Comparison of ENCODE assay signal across 2 cellular contexts in the genomic region with DNA sequence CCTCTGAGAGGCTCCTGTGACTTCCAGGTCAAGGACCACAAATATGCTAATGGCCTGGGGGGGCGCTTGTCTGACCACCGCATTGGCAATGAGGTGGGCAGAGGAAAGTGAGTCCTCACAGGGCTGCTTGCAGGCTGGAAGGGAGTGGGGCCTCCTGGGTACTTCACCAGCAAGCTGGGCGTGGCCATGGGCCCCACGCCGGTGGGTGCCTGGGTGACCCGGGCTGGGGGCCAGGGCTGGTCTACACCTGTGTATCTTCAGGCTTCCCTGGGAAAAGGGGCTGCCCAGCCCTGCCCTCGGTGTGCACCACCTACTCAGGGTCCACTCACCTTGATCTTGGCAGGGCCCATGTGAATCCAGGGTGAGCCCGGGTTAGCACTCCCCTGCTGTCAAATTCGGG.
A peak's percentile ranks its signal among the peaks of the same experiment; 100 is the strongest.
TF ChIP-seq lines count a peak whose summit lies in the region.

No MANE protein-coding gene starts in this region.

TF ChIP-seq in HepG2, 621 proteins besides CTCF, POLR2A, EP300 and RAD21 (continued from another document and continues in another):
- TF ChIP-seq ZNF337 (CRISPR knock-in tag; IDR thresholded peaks at IDR 0.05; ENCODE audit: borderline replicate concordance, low read depth) (no peak), ZFP82 (CRISPR knock-in tag; IDR thresholded peaks at IDR 0.05; ENCODE audit: borderline replicate concordance) (no peak), IKZF4 (CRISPR knock-in tag; IDR thresholded peaks at IDR 0.05; ENCODE audit: borderline replicate concordance, low read depth, not compliant biosample characterization) (peak; percentile 24), KLF6 (CRISPR knock-in tag; IDR thresholded peaks at IDR 0.05) (no peak), DPF2 (CRISPR knock-in tag; IDR thresholded peaks at IDR 0.05; ENCODE audit: borderline replicate concordance, low read depth) (no peak), ZBTB8A (CRISPR knock-in tag; IDR thresholded peaks at IDR 0.05; ENCODE audit: borderline replicate concordance, low read depth) (no peak), ZSCAN31 (CRISPR knock-in tag; IDR thresholded peaks at IDR 0.05; ENCODE audit: low read depth) (no peak), ZNF550 (CRISPR knock-in tag; IDR thresholded peaks at IDR 0.05; ENCODE audit: borderline replicate concordance) (no peak), HNRNPL (IDR thresholded peaks at IDR 0.05; ENCODE audit: low read depth, low read length) (no peak), PRMT3 (CRISPR knock-in tag; IDR thresholded peaks at IDR 0.05; ENCODE audit: borderline replicate concordance, low read depth) (no peak), ZBTB20 (CRISPR knock-in tag; IDR thresholded peaks at IDR 0.05; ENCODE audit: borderline replicate concordance, low read depth) (no peak), KDM4B (CRISPR knock-in tag; IDR thresholded peaks at IDR 0.05) (no peak)
- TF ChIP-seq, protein P1, sequence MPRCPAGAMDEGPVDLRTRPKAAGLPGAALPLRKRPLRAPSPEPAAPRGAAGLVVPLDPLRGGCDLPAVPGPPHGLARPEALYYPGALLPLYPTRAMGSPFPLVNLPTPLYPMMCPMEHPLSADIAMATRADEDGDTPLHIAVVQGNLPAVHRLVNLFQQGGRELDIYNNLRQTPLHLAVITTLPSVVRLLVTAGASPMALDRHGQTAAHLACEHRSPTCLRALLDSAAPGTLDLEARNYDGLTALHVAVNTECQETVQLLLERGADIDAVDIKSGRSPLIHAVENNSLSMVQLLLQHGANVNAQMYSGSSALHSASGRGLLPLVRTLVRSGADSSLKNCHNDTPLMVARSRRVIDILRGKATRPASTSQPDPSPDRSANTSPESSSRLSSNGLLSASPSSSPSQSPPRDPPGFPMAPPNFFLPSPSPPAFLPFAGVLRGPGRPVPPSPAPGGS (CRISPR knock-in tag; IDR thresholded peaks at IDR 0.05): 0 out of 2 replicates have a peak, but pooled peaks have one; percentile 23
- TF ChIP-seq, protein P2, sequence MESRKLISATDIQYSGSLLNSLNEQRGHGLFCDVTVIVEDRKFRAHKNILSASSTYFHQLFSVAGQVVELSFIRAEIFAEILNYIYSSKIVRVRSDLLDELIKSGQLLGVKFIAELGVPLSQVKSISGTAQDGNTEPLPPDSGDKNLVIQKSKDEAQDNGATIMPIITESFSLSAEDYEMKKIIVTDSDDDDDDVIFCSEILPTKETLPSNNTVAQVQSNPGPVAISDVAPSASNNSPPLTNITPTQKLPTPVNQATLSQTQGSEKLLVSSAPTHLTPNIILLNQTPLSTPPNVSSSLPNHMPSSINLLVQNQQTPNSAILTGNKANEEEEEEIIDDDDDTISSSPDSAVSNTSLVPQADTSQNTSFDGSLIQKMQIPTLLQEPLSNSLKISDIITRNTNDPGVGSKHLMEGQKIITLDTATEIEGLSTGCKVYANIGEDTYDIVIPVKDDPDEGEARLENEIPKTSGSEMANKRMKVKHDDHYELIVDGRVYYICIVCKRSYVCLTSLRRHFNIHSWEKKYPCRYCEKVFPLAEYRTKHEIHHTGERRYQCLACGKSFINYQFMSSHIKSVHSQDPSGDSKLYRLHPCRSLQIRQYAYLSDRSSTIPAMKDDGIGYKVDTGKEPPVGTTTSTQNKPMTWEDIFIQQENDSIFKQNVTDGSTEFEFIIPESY (CRISPR knock-in tag; IDR thresholded peaks at IDR 0.05): no peak
- TF ChIP-seq, protein P3, sequence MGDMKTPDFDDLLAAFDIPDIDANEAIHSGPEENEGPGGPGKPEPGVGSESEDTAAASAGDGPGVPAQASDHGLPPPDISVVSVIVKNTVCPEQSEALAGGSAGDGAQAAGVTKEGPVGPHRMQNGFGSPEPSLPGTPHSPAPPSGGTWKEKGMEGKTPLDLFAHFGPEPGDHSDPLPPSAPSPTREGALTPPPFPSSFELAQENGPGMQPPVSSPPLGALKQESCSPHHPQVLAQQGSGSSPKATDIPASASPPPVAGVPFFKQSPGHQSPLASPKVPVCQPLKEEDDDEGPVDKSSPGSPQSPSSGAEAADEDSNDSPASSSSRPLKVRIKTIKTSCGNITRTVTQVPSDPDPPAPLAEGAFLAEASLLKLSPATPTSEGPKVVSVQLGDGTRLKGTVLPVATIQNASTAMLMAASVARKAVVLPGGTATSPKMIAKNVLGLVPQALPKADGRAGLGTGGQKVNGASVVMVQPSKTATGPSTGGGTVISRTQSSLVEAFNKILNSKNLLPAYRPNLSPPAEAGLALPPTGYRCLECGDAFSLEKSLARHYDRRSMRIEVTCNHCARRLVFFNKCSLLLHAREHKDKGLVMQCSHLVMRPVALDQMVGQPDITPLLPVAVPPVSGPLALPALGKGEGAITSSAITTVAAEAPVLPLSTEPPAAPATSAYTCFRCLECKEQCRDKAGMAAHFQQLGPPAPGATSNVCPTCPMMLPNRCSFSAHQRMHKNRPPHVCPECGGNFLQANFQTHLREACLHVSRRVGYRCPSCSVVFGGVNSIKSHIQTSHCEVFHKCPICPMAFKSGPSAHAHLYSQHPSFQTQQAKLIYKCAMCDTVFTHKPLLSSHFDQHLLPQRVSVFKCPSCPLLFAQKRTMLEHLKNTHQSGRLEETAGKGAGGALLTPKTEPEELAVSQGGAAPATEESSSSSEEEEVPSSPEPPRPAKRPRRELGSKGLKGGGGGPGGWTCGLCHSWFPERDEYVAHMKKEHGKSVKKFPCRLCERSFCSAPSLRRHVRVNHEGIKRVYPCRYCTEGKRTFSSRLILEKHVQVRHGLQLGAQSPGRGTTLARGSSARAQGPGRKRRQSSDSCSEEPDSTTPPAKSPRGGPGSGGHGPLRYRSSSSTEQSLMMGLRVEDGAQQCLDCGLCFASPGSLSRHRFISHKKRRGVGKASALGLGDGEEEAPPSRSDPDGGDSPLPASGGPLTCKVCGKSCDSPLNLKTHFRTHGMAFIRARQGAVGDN (CRISPR knock-in tag; IDR thresholded peaks at IDR 0.05): peak; percentile 27; the same call in 1 of the 2 replicates
- TF ChIP-seq, protein P4, sequence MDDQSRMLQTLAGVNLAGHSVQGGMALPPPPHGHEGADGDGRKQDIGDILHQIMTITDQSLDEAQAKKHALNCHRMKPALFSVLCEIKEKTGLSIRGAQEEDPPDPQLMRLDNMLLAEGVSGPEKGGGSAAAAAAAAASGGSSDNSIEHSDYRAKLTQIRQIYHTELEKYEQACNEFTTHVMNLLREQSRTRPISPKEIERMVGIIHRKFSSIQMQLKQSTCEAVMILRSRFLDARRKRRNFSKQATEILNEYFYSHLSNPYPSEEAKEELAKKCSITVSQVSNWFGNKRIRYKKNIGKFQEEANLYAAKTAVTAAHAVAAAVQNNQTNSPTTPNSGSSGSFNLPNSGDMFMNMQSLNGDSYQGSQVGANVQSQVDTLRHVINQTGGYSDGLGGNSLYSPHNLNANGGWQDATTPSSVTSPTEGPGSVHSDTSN (CRISPR knock-in tag; IDR thresholded peaks at IDR 0.05; ENCODE audit: borderline replicate concordance): no peak

TF ChIP-seq in H1, 55 proteins besides CTCF, POLR2A, EP300 and RAD21 (continued from another document):
- TF ChIP-seq NANOG (IDR thresholded peaks at IDR 0.05; ENCODE audit: insufficient read depth, low read depth, low read length, poor library complexity, severe bottlenecking) (no peak), TBP (IDR thresholded peaks at IDR 0.05; ENCODE audit: low read depth, low read length) (no peak), JUN (IDR thresholded peaks at IDR 0.05; ENCODE audit: low read depth, low read length) (no peak), HDAC6 (IDR thresholded peaks at IDR 0.05; ENCODE audit: low read depth, low read length) (no peak), KDM4A (IDR thresholded peaks at IDR 0.05; ENCODE audit: low read depth, low read length, severe bottlenecking) (no peak), SIN3A (conservative IDR thresholded peaks at IDR 0.05 in 1 of 2, IDR thresholded peaks at IDR 0.05 in 1 of 2; ENCODE audit: low read depth in 1 of 2, low read length in 2 of 2) (no peak), TAF7 (optimal IDR thresholded peaks at IDR 0.05; ENCODE audit: borderline replicate concordance, low read depth, low read length) (no peak), SUZ12 (IDR thresholded peaks at IDR 0.05; ENCODE audit: low read length) (no peak), CREB1 (IDR thresholded peaks at IDR 0.05) (no peak), YY1 (IDR thresholded peaks at IDR 0.05; ENCODE audit: low read depth, low read length) (no peak), CBX8 (IDR thresholded peaks at IDR 0.05; ENCODE audit: borderline replicate concordance, low read depth, low read length) (no peak)
- TF ChIP-seq, protein P5, sequence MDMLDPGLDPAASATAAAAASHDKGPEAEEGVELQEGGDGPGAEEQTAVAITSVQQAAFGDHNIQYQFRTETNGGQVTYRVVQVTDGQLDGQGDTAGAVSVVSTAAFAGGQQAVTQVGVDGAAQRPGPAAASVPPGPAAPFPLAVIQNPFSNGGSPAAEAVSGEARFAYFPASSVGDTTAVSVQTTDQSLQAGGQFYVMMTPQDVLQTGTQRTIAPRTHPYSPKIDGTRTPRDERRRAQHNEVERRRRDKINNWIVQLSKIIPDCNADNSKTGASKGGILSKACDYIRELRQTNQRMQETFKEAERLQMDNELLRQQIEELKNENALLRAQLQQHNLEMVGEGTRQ (IDR thresholded peaks at IDR 0.05; ENCODE audit: low read length): no peak
